ENCODE assay signal across 1 cellular context in genomic region chr1:174998569-174999215, GRCh38.
TF ChIP-seq lines count a peak whose summit lies in the region.

No MANE protein-coding gene starts in this region.

TF ChIP-seq in WTC11, 78 proteins besides CTCF, POLR2A, EP300 and RAD21 (continued from another document):
- TF ChIP-seq, protein P1, sequence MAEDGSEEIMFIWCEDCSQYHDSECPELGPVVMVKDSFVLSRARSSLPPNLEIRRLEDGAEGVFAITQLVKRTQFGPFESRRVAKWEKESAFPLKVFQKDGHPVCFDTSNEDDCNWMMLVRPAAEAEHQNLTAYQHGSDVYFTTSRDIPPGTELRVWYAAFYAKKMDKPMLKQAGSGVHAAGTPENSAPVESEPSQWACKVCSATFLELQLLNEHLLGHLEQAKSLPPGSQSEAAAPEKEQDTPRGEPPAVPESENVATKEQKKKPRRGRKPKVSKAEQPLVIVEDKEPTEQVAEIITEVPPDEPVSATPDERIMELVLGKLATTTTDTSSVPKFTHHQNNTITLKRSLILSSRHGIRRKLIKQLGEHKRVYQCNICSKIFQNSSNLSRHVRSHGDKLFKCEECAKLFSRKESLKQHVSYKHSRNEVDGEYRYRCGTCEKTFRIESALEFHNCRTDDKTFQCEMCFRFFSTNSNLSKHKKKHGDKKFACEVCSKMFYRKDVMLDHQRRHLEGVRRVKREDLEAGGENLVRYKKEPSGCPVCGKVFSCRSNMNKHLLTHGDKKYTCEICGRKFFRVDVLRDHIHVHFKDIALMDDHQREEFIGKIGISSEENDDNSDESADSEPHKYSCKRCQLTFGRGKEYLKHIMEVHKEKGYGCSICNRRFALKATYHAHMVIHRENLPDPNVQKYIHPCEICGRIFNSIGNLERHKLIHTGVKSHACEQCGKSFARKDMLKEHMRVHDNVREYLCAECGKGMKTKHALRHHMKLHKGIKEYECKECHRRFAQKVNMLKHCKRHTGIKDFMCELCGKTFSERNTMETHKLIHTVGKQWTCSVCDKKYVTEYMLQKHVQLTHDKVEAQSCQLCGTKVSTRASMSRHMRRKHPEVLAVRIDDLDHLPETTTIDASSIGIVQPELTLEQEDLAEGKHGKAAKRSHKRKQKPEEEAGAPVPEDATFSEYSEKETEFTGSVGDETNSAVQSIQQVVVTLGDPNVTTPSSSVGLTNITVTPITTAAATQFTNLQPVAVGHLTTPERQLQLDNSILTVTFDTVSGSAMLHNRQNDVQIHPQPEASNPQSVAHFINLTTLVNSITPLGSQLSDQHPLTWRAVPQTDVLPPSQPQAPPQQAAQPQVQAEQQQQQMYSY (CRISPR knock-in tag; IDR thresholded peaks at IDR 0.05) = no peak
